Comparison of ENCODE assay signal across 10 cellular contexts in genomic region chr11:115500547-115501503, GRCh38. TPM values are rescaled to one million over a fixed set of nuclear protein-coding genes. Genes with fewer than 3 reads are reported as not detected.
DNase-seq lines count a peak whose midpoint lies in the region; ATAC-seq, FAIRE-seq and TF ChIP-seq lines count a peak whose summit lies in the region.
"Had no signal": no experiment of that assay in that cellular context is flagged by ENCODE, and none has a peak within 500 bp of the region (broad histone marks: within the 10 kb centered on the region; RNA-seq: fewer than 3 reads in every experiment).

No MANE protein-coding gene starts in this region.

- CTCF ChIA-PET in HEK293 (lab: Yijun Ruan, JAX): interaction anchor here (0.6 to 1.7 kb wide), 4 partner anchors 8 to 179 kb away, joined by 3 to 4 read pairs (median 3); no protein-coding TSS in a partner anchor
- CTCF ChIA-PET in H1 (lab: Charles Lee; ENCODE audit: partially characterized antibody): interaction anchor here (0.6 to 3.0 kb wide), 7 partner anchors 14 to 413 kb away, joined by 3 to 17 read pairs (median 3); no protein-coding TSS in a partner anchor

- DNase-seq in NCI-H526 (lab: John Stamatoyannopoulos, UW) (peak; percentile 95 to 97), H1 (ENCODE audit: low read depth in 1 of 2, low spot score in 2 of 2) (no peak), trophoblast cell (no peak), NK-92 (lab: John Stamatoyannopoulos, UW; ENCODE audit: unreplicated experiment) (no peak), ureter (ENCODE audit: low spot score) (no peak)

- H2BK15ac ChIP-seq in H1 (ENCODE audit: low read length): 0 out of 2 replicates have a peak overlapping the region, but pooled peaks have one; percentile 74

- no peak for TF ChIP-seq EP300 in H1 (IDR thresholded peaks at IDR 0.05; ENCODE audit: borderline replicate concordance in 1 of 2, low read depth in 2 of 2, low read length in 2 of 2)

- no peak overlapping the region for H3K9ac ChIP-seq in H1 (replicated peaks in 1 of 4; ENCODE audit: extremely low read depth in 1 of 4, low read depth in 3 of 4, low read length in 3 of 4)
- H3K9ac ChIP-seq in trophoblast cell (ENCODE audit: low read length): no peak overlapping the region
- H3K9ac ChIP-seq: parathyroid adenoma had no signal

- no peak overlapping the region for H2BK12ac ChIP-seq in H1 (ENCODE audit: low read depth, low read length)
- no peak overlapping the region for H2BK12ac ChIP-seq in trophoblast cell (ENCODE audit: low read length)

- TF ChIP-seq CTCF in HEK293 (tag by site-specific recombination; IDR thresholded peaks at IDR 0.05): no peak
- no peak for TF ChIP-seq CTCF in H1 (IDR thresholded peaks at IDR 0.05; ENCODE audit: control extremely low read depth in 1 of 3, insufficient read depth in 1 of 3, low read depth in 1 of 3, low read length in 3 of 3)

- H4K12ac ChIP-seq in trophoblast cell (ENCODE audit: low read depth, low read length): no peak overlapping the region

- H4K5ac ChIP-seq in H1 (ENCODE audit: insufficient read length, low read depth, low read length): no peak overlapping the region

- H3K79me2 ChIP-seq in H1 (ENCODE audit: control insufficient read depth in 1 of 2, insufficient read depth in 2 of 2, low read length in 2 of 2) (no peaks in the 10 kb centered on the region), trophoblast cell (ENCODE audit: control insufficient read depth, insufficient read depth, low read length, poor library complexity) (peaks cover 15% of the 10 kb centered on the region)
- H3K79me2 ChIP-seq: parathyroid adenoma had no signal

- no peak overlapping the region for H3K56ac ChIP-seq in H1 (replicated peaks; ENCODE audit: insufficient read length, low read depth, low read length)

- POLR2A ChIA-PET in HEK293 (lab: Yijun Ruan, JAX) (no interaction called here), H1 (lab: Charles Lee; ENCODE audit: partially characterized antibody) (interaction anchor here (0.9 to 1.1 kb wide), 2 partner anchors 10 to 31 kb away, joined by 3 read pairs; no protein-coding TSS in a partner anchor)

- ATAC-seq in GM21786 (IDR thresholded peaks at IDR 0.05; ENCODE audit: unreplicated experiment) (no peak), GM21576 (IDR thresholded peaks at IDR 0.05; ENCODE audit: unreplicated experiment) (no peak)

- H3K23me2 ChIP-seq in H1 (ENCODE audit: low read depth, low read length): peaks cover 29% of the 10 kb centered on the region

- H3K79me1 ChIP-seq in H1 (ENCODE audit: low read depth, low read length) (peaks cover 4% of the 10 kb centered on the region; the same call in 1 of the 2 replicates), trophoblast cell (ENCODE audit: low read length) (peaks cover 9% of the 10 kb centered on the region)

- peak overlapping the region; percentile 98 to 99 for H3K4me2 ChIP-seq in H1 (ENCODE audit: insufficient read depth in 1 of 2, low read depth in 2 of 2, low read length in 2 of 2)
- peak overlapping the region; percentile 24 for H3K4me2 ChIP-seq in trophoblast cell (ENCODE audit: low read length)

- no peak overlapping the region for H2BK5ac ChIP-seq in H1 (ENCODE audit: low read depth, low read length)
- H2BK5ac ChIP-seq in trophoblast cell (ENCODE audit: low read depth, low read length, poor library complexity): no peak overlapping the region

- H3K27ac ChIP-seq in HEK293 (ENCODE audit: extremely low read depth, low read depth, low read length) (no peak overlapping the region; the same call in 1 of the 2 replicates), H1 (ENCODE audit: low read depth, low read length) (no peak overlapping the region), trophoblast cell (ENCODE audit: low read depth, low read length) (no peak overlapping the region)
- H3K27ac ChIP-seq: cardiac muscle cell, parathyroid adenoma had no signal

- TF ChIP-seq POLR2A in H1 (IDR thresholded peaks at IDR 0.05; ENCODE audit: control extremely low read depth in 1 of 2, low read depth in 2 of 2, low read length in 2 of 2): no peak

- no peak overlapping the region for H3K23ac ChIP-seq in H1 (ENCODE audit: insufficient read length)
- no peak overlapping the region for H3K23ac ChIP-seq in trophoblast cell (ENCODE audit: low read length)

- no peak overlapping the region for H2BK20ac ChIP-seq in H1 (ENCODE audit: low read length)

- H3K9me3 ChIP-seq in HEK293 (ENCODE audit: control insufficient read depth, insufficient read depth, low read depth, low read length): no peaks in the 10 kb centered on the region
- H3K9me3 ChIP-seq in H1 (ENCODE audit: insufficient read depth in 2 of 2, low read depth in 1 of 2, low read length in 1 of 2): no peaks in the 10 kb centered on the region
- H3K9me3 ChIP-seq in trophoblast cell (ENCODE audit: insufficient read depth, low read depth, low read length): no peaks in the 10 kb centered on the region

- H3K4me1 ChIP-seq in HEK293 (ENCODE audit: control insufficient read depth, insufficient read depth, low read length) (peaks cover 19% of the 10 kb centered on the region; the same call in 1 of the 2 replicates), H1 (replicated peaks in 1 of 4; ENCODE audit: control insufficient read depth in 3 of 4, insufficient read depth in 4 of 4, low read length in 3 of 4) (peaks cover 7 to 19% (median 16%) of the 10 kb centered on the region in 4 experiments; a peak in 6 of 7 replicates), trophoblast cell (ENCODE audit: control insufficient read depth in 1 of 2, insufficient read depth in 2 of 2, low read length in 2 of 2) (peaks cover 6 to 9% of the 10 kb centered on the region in 2 experiments)
- H3K4me1 ChIP-seq: parathyroid adenoma had no signal

- H3K4me3 ChIP-seq in HEK293 (ENCODE audit: low read depth, low read length) (no peak overlapping the region), H1 (ENCODE audit: extremely low read depth in 1 of 4, insufficient read depth in 2 of 4, low read depth in 3 of 4, low read length in 4 of 4) (peak overlapping the region in 2 of 4 experiments; percentile 11 to 85; a peak in 3 of 8 replicates), trophoblast cell (ENCODE audit: low read depth, low read length) (no peak overlapping the region)

- no peaks in the 10 kb centered on the region for H3K36me3 ChIP-seq in HEK293 (ENCODE audit: control insufficient read depth in 2 of 2, insufficient read depth in 1 of 2, low read length in 2 of 2)
- H3K36me3 ChIP-seq in H1 (ENCODE audit: control insufficient read depth in 2 of 4, insufficient read depth in 4 of 4, low read length in 3 of 4): no peaks in the 10 kb centered on the region
- H3K36me3 ChIP-seq in trophoblast cell (ENCODE audit: control insufficient read depth in 1 of 2, insufficient read depth in 2 of 2, low read length in 2 of 2): no peaks in the 10 kb centered on the region
- H3K36me3 ChIP-seq: cardiac muscle cell had no signal

- H3K27me3 ChIP-seq in H1 (replicated peaks in 1 of 4; ENCODE audit: control insufficient read depth in 3 of 4, extremely low read depth in 1 of 4, insufficient read depth in 3 of 4, low read length in 3 of 4) (peaks cover 12 to 41% (median 36%) of the 10 kb centered on the region in 4 experiments), trophoblast cell (ENCODE audit: insufficient read depth, low read length) (no peaks in the 10 kb centered on the region)
- H3K27me3 ChIP-seq: cardiac muscle cell had no signal

- no peak overlapping the region for H2BK120ac ChIP-seq in H1 (replicated peaks; ENCODE audit: low read depth, low read length)
- no peak overlapping the region for H2BK120ac ChIP-seq in trophoblast cell (ENCODE audit: insufficient read depth, low read length, poor library complexity)

- 27% methylated on average over 14 of the region's 14 CpGs; no CpG with 5 or more reads in 1 of the 2 experiments for WGBS in H1 (ENCODE audit: extremely low coverage in 1 of 2, insufficient coverage in 1 of 2, insufficient read length in 1 of 2, insufficient replicate concordance in 2 of 2, low coverage in 1 of 2, low lambda C conversion rate in 2 of 2, missing lambda C conversion rate in 1 of 2), 2 experiments
- no CpG with 5 or more reads among the region's 14 CpGs for WGBS in trophoblast cell (ENCODE audit: extremely low coverage, insufficient coverage, insufficient read length)

- TF ChIP-seq RAD21 in H1 (IDR thresholded peaks at IDR 0.05 in 1 of 2, conservative IDR thresholded peaks at IDR 0.05 in 1 of 2; ENCODE audit: low read depth in 2 of 2, low read length in 2 of 2): no peak

- H2AK5ac ChIP-seq in H1 (ENCODE audit: low read depth, low read length): no peak overlapping the region
- no peak overlapping the region for H2AK5ac ChIP-seq in trophoblast cell (ENCODE audit: low read length)

- no peak overlapping the region for H3K14ac ChIP-seq in H1 (ENCODE audit: insufficient read length)
- no peak overlapping the region for H3K14ac ChIP-seq in trophoblast cell (ENCODE audit: low read length)

- no peak for FAIRE-seq in H1 (lab: Jason Lieb, UNC)

- H4K91ac ChIP-seq in H1 (replicated peaks; ENCODE audit: insufficient read length, low read length) (no peak overlapping the region), trophoblast cell (ENCODE audit: low read depth, low read length) (no peak overlapping the region)

- H4K8ac ChIP-seq in H1 (ENCODE audit: extremely low read depth, insufficient read depth, low read length) (no peak overlapping the region), trophoblast cell (ENCODE audit: low read depth, low read length) (no peak overlapping the region)

- H2AFZ ChIP-seq in H1 (ENCODE audit: low read length): no peak overlapping the region
- no peak overlapping the region for H2AFZ ChIP-seq in trophoblast cell (ENCODE audit: insufficient read depth, low read length, poor library complexity)
- H2AFZ ChIP-seq: parathyroid adenoma had no signal

- H4K20me1 ChIP-seq in H1 (replicated peaks in 1 of 2; ENCODE audit: control insufficient read depth in 1 of 2, insufficient read depth in 2 of 2, low read length in 2 of 2): peaks cover 6 to 11% of the 10 kb centered on the region in 2 experiments

- H3K4ac ChIP-seq in H1 (replicated peaks; ENCODE audit: insufficient read length, low read depth, low read length) (no peak overlapping the region), trophoblast cell (ENCODE audit: low read depth, low read length) (no peak overlapping the region)

- H3K18ac ChIP-seq in H1 (ENCODE audit: extremely low read depth, low read length): no peak overlapping the region
- no peak overlapping the region for H3K18ac ChIP-seq in trophoblast cell (ENCODE audit: low read length)

TF ChIP-seq in HEK293, 187 proteins besides CTCF, POLR2A, EP300 and RAD21 (continues in another document):
- peak; percentile 79 for TF ChIP-seq SCRT2 (tag by site-specific recombination; IDR thresholded peaks at IDR 0.05)

RNA-seq across cellular contexts. Expression of gene CADM1, which starts 3.4 kb away (rescaled TPM):
- 25.3 and 29.3 TPM in 2 replicates for total RNA-seq in H1 (2021; fragmentation: NEBNext Ultra II Directional; extraction: Animal tissue kit (Norgen Biotek cat#: 25700))
- polyA plus RNA-seq in H1 (2011; rRNA removed): 8.3 and 9.6 TPM in 2 replicates
- polyA plus RNA-seq in H1 (2011; cell fraction: cytosol; rRNA removed): 12.8 TPM
- 20.1 TPM for polyA plus RNA-seq in H1 (2011; cell fraction: nucleus; rRNA removed)
- polyA plus RNA-seq in H1 (2012, experiment 1 of 2): 14.8 to 19.0 TPM (median 15.7 TPM) in 4 replicates
- 2.3 TPM for polyA plus RNA-seq in H1 (2012, experiment 2 of 2)
- 31.9 TPM for polyA plus RNA-seq in H1 (2013, experiment 1 of 2)
- polyA plus RNA-seq in H1 (2013, experiment 2 of 2): 32.4 TPM
- 35.1 and 35.8 TPM in 2 replicates for polyA minus RNA-seq in H1 (2011; rRNA and poly(A)+ RNA removed)
- polyA minus RNA-seq in H1 (2011; cell fraction: cytosol; rRNA and poly(A)+ RNA removed): 10.9 TPM
- 46.8 TPM for polyA minus RNA-seq in H1 (2011; cell fraction: nucleus; rRNA and poly(A)+ RNA removed)
- polyA plus RNA-seq in trophoblast cell (2013): 70.4 and 73.0 TPM in 2 replicates
- 58.0 TPM for total RNA-seq in ureter

Comparison
In these comparisons a context has a peak if more than half of its experiments do, and no peak if none do; other contexts are left out.
1. DNase-seq: peak in NCI-H526 (2 of 2); none in H1 (0 of 2), trophoblast cell (0 of 2), NK-92 (single experiment) and ureter (single experiment).